ENCODE assay signal across 1 cellular context in genomic region chr3:52388348-52388821, GRCh38.
TF ChIP-seq lines count a peak whose summit lies in the region.

No MANE protein-coding gene starts in this region.

TF ChIP-seq in GM23338, 12 proteins besides CTCF, POLR2A, EP300 and RAD21:
- TF ChIP-seq EZH2 (IDR thresholded peaks at IDR 0.05; ENCODE audit: low read depth, unreplicated experiment): no peak
- TF ChIP-seq ZNF462 (CRISPR knock-in tag; IDR thresholded peaks at IDR 0.05): no peak
- no peak for TF ChIP-seq JUNB (IDR thresholded peaks at IDR 0.05; ENCODE audit: unreplicated experiment)
- TF ChIP-seq STAT1 (IDR thresholded peaks at IDR 0.05; ENCODE audit: unreplicated experiment): no peak
- TF ChIP-seq NANOG (IDR thresholded peaks at IDR 0.05; ENCODE audit: borderline replicate concordance): no peak
- no peak for TF ChIP-seq EZH2phosphoT487 (IDR thresholded peaks at IDR 0.05; ENCODE audit: unreplicated experiment)
- TF ChIP-seq REST (IDR thresholded peaks at IDR 0.05; ENCODE audit: unreplicated experiment): no peak
- no peak for TF ChIP-seq CREB1 (CRISPR knock-in tag; IDR thresholded peaks at IDR 0.05; ENCODE audit: low read depth)
- TF ChIP-seq ETS1 (IDR thresholded peaks at IDR 0.05): no peak
- no peak for TF ChIP-seq ZNF331 (CRISPR knock-in tag; IDR thresholded peaks at IDR 0.05; ENCODE audit: low read depth)
- TF ChIP-seq POLR2AphosphoS5 (IDR thresholded peaks at IDR 0.05; ENCODE audit: low read depth): no peak
- TF ChIP-seq ZNF114 (CRISPR knock-in tag; IDR thresholded peaks at IDR 0.05): no peak
